In genomic region chr14:103107455-103107854, GRCh38 we compare ENCODE assay signal across 19 cellular contexts. TPM values are rescaled to one million over a fixed set of nuclear protein-coding genes. Genes with fewer than 3 reads are reported as not detected.
DNase-seq lines count a peak whose midpoint lies in the region; ATAC-seq, FAIRE-seq and TF ChIP-seq lines count a peak whose summit lies in the region.
"Had no signal": no experiment of that assay in that cellular context is flagged by ENCODE, and none has a peak within 500 bp of the region (broad histone marks: within the 10 kb centered on the region; RNA-seq: fewer than 3 reads in every experiment).

No MANE protein-coding gene starts in this region.

- peak overlapping the region; percentile 18 for H3K27ac Mint-ChIP-seq in activated B cell treated with CpG ODN at 0.5 μM for 24 hours
- H3K27ac Mint-ChIP-seq in activated CD8-positive, alpha-beta T cell treated with anti-CD3 and anti-CD28 coated beads, Interleukin-2, amount 10 ng/mL, durations not matched to agents 7 days and 5 days, result no peak overlapping the region
- no peak overlapping the region for H3K27ac Mint-ChIP-seq in stimulated activated naive CD8-positive, alpha-beta T cell treated with anti-CD3 and anti-CD28 coated beads, Interleukin-15, amount 100 ng/mL, for 72 hours
- H3K27ac Mint-ChIP-seq: CD8-positive, alpha-beta T cell had no signal

- H3K4me3 ChIP-seq in HepG2 (replicated peaks in 1 of 3; ENCODE audit: insufficient read depth in 1 of 3, low read depth in 2 of 3, low read length in 3 of 3), result no peak overlapping the region
- H3K4me3 ChIP-seq: HAP-1 had no signal

- 0 out of 4 replicates have a peak, but pooled peaks of 1 of the 2 experiments have one; percentile 12 for TF ChIP-seq POLR2A in HepG2 (IDR thresholded peaks at IDR 0.05; ENCODE audit: insufficient read depth in 1 of 2, low read depth in 2 of 2, low read length in 2 of 2)

- TF ChIP-seq EP300 in HepG2 (IDR thresholded peaks at IDR 0.05; ENCODE audit: low read depth in 2 of 2, low read length in 2 of 2), result no peak
- TF ChIP-seq EP300 in HepG2 (CRISPR knock-in tag; IDR thresholded peaks at IDR 0.05; ENCODE audit: borderline replicate concordance), result no peak

- H3K9me3 Mint-ChIP-seq in activated B cell treated with CpG ODN at 0.5 μM for 24 hours, result no peaks in the 10 kb centered on the region
- H3K9me3 Mint-ChIP-seq in activated CD8-positive, alpha-beta T cell treated with anti-CD3 and anti-CD28 coated beads, Interleukin-2, amount 10 ng/mL, durations not matched to agents 7 days and 5 days (ENCODE audit: insufficient read depth), result no peaks in the 10 kb centered on the region
- no peaks in the 10 kb centered on the region for H3K9me3 Mint-ChIP-seq in stimulated activated naive CD8-positive, alpha-beta T cell treated with anti-CD3 and anti-CD28 coated beads, Interleukin-15, amount 100 ng/mL, for 72 hours
- H3K9me3 Mint-ChIP-seq: CD8-positive, alpha-beta T cell; HFFc6 had no signal

- peaks cover 5 to 6% of the 10 kb centered on the region in 2 experiments; a peak in 2 of 5 replicates for H3K36me3 ChIP-seq in HepG2 (replicated peaks in 1 of 2; ENCODE audit: control insufficient read depth in 1 of 2, insufficient read depth in 2 of 2, low read length in 2 of 2)
- H3K36me3 ChIP-seq: HAP-1 had no signal

- no peaks in the 10 kb centered on the region for H3K36me3 Mint-ChIP-seq in activated B cell treated with CpG ODN at 0.5 μM for 24 hours (ENCODE audit: low read depth)
- no peaks in the 10 kb centered on the region for H3K36me3 Mint-ChIP-seq in activated CD8-positive, alpha-beta T cell treated with anti-CD3 and anti-CD28 coated beads, Interleukin-2, amount 10 ng/mL, durations not matched to agents 7 days and 5 days (ENCODE audit: low read depth)
- H3K36me3 Mint-ChIP-seq: CD8-positive, alpha-beta T cell had no signal

- H3K79me2 ChIP-seq in HepG2 (ENCODE audit: insufficient read depth, low read length), result no peaks in the 10 kb centered on the region

- peaks cover 10% of the 10 kb centered on the region for H3K27me3 Mint-ChIP-seq in activated B cell treated with CpG ODN at 0.5 μM for 24 hours
- peaks cover 19% of the 10 kb centered on the region for H3K27me3 Mint-ChIP-seq in activated CD8-positive, alpha-beta T cell treated with anti-CD3 and anti-CD28 coated beads, Interleukin-2, amount 10 ng/mL, durations not matched to agents 7 days and 5 days (ENCODE audit: low read depth)
- H3K27me3 Mint-ChIP-seq in stimulated activated naive CD8-positive, alpha-beta T cell treated with anti-CD3 and anti-CD28 coated beads, Interleukin-15, amount 100 ng/mL, for 72 hours, result peaks cover 71% of the 10 kb centered on the region

- WGBS in HepG2 (ENCODE audit: low lambda C conversion rate), result no CpG with 5 or more reads among the region's 23 CpGs

- H3K27ac ChIP-seq in HepG2 (ENCODE audit: extremely low read length, insufficient read depth, low read length), result no peak overlapping the region
- H3K27ac ChIP-seq: HL-60 had no signal

- H3K9me3 ChIP-seq in HepG2 (ENCODE audit: low read length), result no peaks in the 10 kb centered on the region
- H3K9me3 ChIP-seq: HAP-1 had no signal

- no peak overlapping the region for H3K9ac ChIP-seq in HepG2 (ENCODE audit: insufficient read depth, low read depth, low read length)

- TF ChIP-seq CTCF in activated B cell treated with CpG ODN at 0.5 μM for 24 hours (IDR thresholded peaks at IDR 0.05) (no peak), HepG2 (CRISPR knock-in tag; IDR thresholded peaks at IDR 0.05) (0 out of 2 replicates have a peak, but pooled peaks have one; percentile 10)

- peaks cover 87% of the 10 kb centered on the region for H3K4me1 ChIP-seq in HepG2 (ENCODE audit: insufficient read depth, low read length)
- H3K4me1 ChIP-seq: HAP-1 had no signal

- ATAC-seq in activated B cell treated with CpG ODN at 0.5 μM for 24 hours (ENCODE audit: low read depth) (no peak), HepG2 (no peak)
- ATAC-seq in activated CD8-positive, alpha-beta T cell treated with anti-CD3 and anti-CD28 coated beads, Interleukin-2, amount 10 ng/mL, durations not matched to agents 7 days and 5 days, result no peak
- no peak for ATAC-seq in stimulated activated naive CD8-positive, alpha-beta T cell treated with anti-CD3 and anti-CD28 coated beads, Interleukin-15, amount 100 ng/mL, for 72 hours
- ATAC-seq: CD8-positive, alpha-beta T cell had no signal

- no peak overlapping the region for H2AFZ ChIP-seq in HepG2 (ENCODE audit: low read length)

- in situ Hi-C loops in HepG2 (cut with HindIII; ENCODE audit: extremely low pct_ligation_motif_present, low pct_unique_long_range_greater_than_20kb), result no loop called here

- H3K4me2 ChIP-seq in HepG2 (ENCODE audit: low read depth, low read length), result no peak overlapping the region

- POLR2A ChIA-PET in activated B cell treated with CpG ODN at 0.5 μM for 24 hours (lab: Charles Lee) (no interaction called here), HepG2 (lab: Yijun Ruan, JAX) (no interaction called here)
- POLR2A ChIA-PET in activated CD8-positive, alpha-beta T cell treated with anti-CD3 and anti-CD28 coated beads, Interleukin-2, amount 10 ng/mL, durations not matched to agents 7 days and 5 days (lab: Charles Lee), result no interaction called here

- intact Hi-C loops in activated B cell treated with CpG ODN at 0.5 μM for 24 hours (cut with micrococcal nuclease) (loop anchor here (5.0 kb wide), 2 partner anchors 35 to 280 kb away; partner anchors contain the start of gene MARK3), HepG2 (cut with micrococcal nuclease; ENCODE audit: unreplicated experiment) (no loop called here)

- H4K20me1 ChIP-seq in HepG2 (ENCODE audit: insufficient read depth, low read length), result peaks cover 12% of the 10 kb centered on the region

- no peak for TF ChIP-seq RAD21 in HepG2 (CRISPR knock-in tag; IDR thresholded peaks at IDR 0.05)

- peaks cover 42% of the 10 kb centered on the region for H3K4me1 Mint-ChIP-seq in activated B cell treated with CpG ODN at 0.5 μM for 24 hours
- peaks cover 6% of the 10 kb centered on the region for H3K4me1 Mint-ChIP-seq in activated CD8-positive, alpha-beta T cell treated with anti-CD3 and anti-CD28 coated beads, Interleukin-2, amount 10 ng/mL, durations not matched to agents 7 days and 5 days (ENCODE audit: low read depth)
- H3K4me1 Mint-ChIP-seq in stimulated activated naive CD8-positive, alpha-beta T cell treated with anti-CD3 and anti-CD28 coated beads, Interleukin-15, amount 100 ng/mL, for 72 hours, result peaks cover 44% of the 10 kb centered on the region

- H3K4me3 Mint-ChIP-seq in activated B cell treated with CpG ODN at 0.5 μM for 24 hours, result no peak overlapping the region
- H3K4me3 Mint-ChIP-seq in activated CD8-positive, alpha-beta T cell treated with anti-CD3 and anti-CD28 coated beads, Interleukin-2, amount 10 ng/mL, durations not matched to agents 7 days and 5 days, result no peak overlapping the region
- no peak overlapping the region for H3K4me3 Mint-ChIP-seq in stimulated activated naive CD8-positive, alpha-beta T cell treated with anti-CD3 and anti-CD28 coated beads, Interleukin-15, amount 100 ng/mL, for 72 hours
- H3K4me3 Mint-ChIP-seq: CD14-positive monocyte; CD8-positive, alpha-beta T cell; HFFc6 had no signal

- no peaks in the 10 kb centered on the region for H3K27me3 ChIP-seq in HepG2 (ENCODE audit: control insufficient read depth in 1 of 2, insufficient read depth in 2 of 2, low read length in 2 of 2)

- DNase-seq in activated B cell treated with CpG ODN at 0.5 μM for 24 hours (no peak), HepG2 (ENCODE audit: low spot score) (no peak), NOMO-1 treated with dmso at 0.1 percent for 144 hours (lab: John Stamatoyannopoulos, UW; ENCODE audit: unreplicated experiment) (no peak)
- DNase-seq in activated CD8-positive, alpha-beta T cell treated with anti-CD3 and anti-CD28 coated beads, Interleukin-2, amount 10 ng/mL, durations not matched to agents 7 days and 5 days, result no peak
- DNase-seq in stimulated activated naive CD8-positive, alpha-beta T cell treated with anti-CD3 and anti-CD28 coated beads, Interleukin-15, amount 100 ng/mL, for 72 hours, result no peak
- DNase-seq: CD8-positive, alpha-beta T cell; COR-L47; DND-41; GDM1; GOT3; HFFc6; KBM-7 had no signal

- CTCF ChIA-PET in activated B cell treated with CpG ODN at 0.5 μM for 24 hours (lab: Charles Lee) (interaction anchor here (1.4 to 3.5 kb wide), 3 partner anchors 29 to 413 kb away, joined by 6 to 28 read pairs (median 18); no protein-coding TSS in a partner anchor), HepG2 (lab: Yijun Ruan, JAX; ENCODE audit: low intra/inter-chr PET ratio, low total read pairs) (no interaction called here)
- CTCF ChIA-PET in activated CD8-positive, alpha-beta T cell treated with anti-CD3 and anti-CD28 coated beads, Interleukin-2, amount 10 ng/mL, durations not matched to agents 7 days and 5 days (lab: Charles Lee), result interaction anchor here (3.0 kb wide), 1 partner anchor 185 kb away, joined by 42 read pairs; no protein-coding TSS in a partner anchor

- FAIRE-seq in HepG2 (lab: Jason Lieb, UNC), result no peak
- FAIRE-seq: D721Med, GM19239 had no signal

- BruUV-seq in HepG2 (replicated peaks; lab: Mats Ljungman, UMichigan), result no TSS peak

RNA-seq across cellular contexts. Expression of gene EXOC3L4, which starts 12.9 kb away (rescaled TPM):
- total RNA-seq in activated B cell treated with CpG ODN at 0.5 μM for 24 hours (not detected in 2 replicates), HepG2 (2016; rRNA removed; fragmentation: Illumina TruSeq; extraction: Trizol) (11.3 and 27.0 TPM in 2 replicates)
- total RNA-seq in HepG2 (2016; cell fraction: cytosol; rRNA removed; fragmentation: Illumina TruSeq; extraction: Trizol; ENCODE audit: low read depth), result 6.3 and 6.7 TPM in 2 replicates
- total RNA-seq in HepG2 (2016; cell fraction: insoluble cytoplasmic fraction; rRNA removed; fragmentation: Illumina TruSeq; extraction: Trizol), result 9.0 and 28.6 TPM in 2 replicates
- 11.1 and 11.5 TPM in 2 replicates for total RNA-seq in HepG2 (2016; cell fraction: membrane; rRNA removed; fragmentation: Illumina TruSeq; extraction: Trizol)
- 32.0 and 33.7 TPM in 2 replicates for total RNA-seq in HepG2 (2016; cell fraction: nucleus; rRNA removed; fragmentation: Illumina TruSeq; extraction: Trizol)
- polyA plus RNA-seq in HepG2 (2011; rRNA removed), result 11.8 and 21.2 TPM in 2 replicates
- 10.4 and 15.5 TPM in 2 replicates for polyA plus RNA-seq in HepG2 (2011; cell fraction: cytosol; rRNA removed)
- polyA plus RNA-seq in HepG2 (2011; cell fraction: nucleus; rRNA removed), result 157 and 161 TPM in 2 replicates
- polyA plus RNA-seq in HepG2 (2012), result 12.5 and 20.1 TPM in 2 replicates
- polyA plus RNA-seq in HepG2 (2016; cell fraction: cytosol; fragmentation: Illumina TruSeq; extraction: Trizol; ENCODE audit: low read depth), result 4.1 and 4.2 TPM in 2 replicates
- 7.6 and 10.6 TPM in 2 replicates for polyA plus RNA-seq in HepG2 (2016; cell fraction: insoluble cytoplasmic fraction; fragmentation: Illumina TruSeq; extraction: Trizol; ENCODE audit: low read depth)
- polyA plus RNA-seq in HepG2 (2016; cell fraction: membrane; fragmentation: Illumina TruSeq; extraction: Trizol; ENCODE audit: low read depth), result 6.1 and 7.1 TPM in 2 replicates
- 105 and 107 TPM in 2 replicates for polyA plus RNA-seq in HepG2 (2016; cell fraction: nucleus; fragmentation: Illumina TruSeq; extraction: Trizol; ENCODE audit: insufficient read depth, low read depth)
- polyA minus RNA-seq in HepG2 (2011; rRNA and poly(A)+ RNA removed; ENCODE audit: low replicate concordance), result 0.28 and 10.1 TPM in 2 replicates
- 3.4 and 5.3 TPM in 2 replicates for polyA minus RNA-seq in HepG2 (2011; cell fraction: cytosol; rRNA and poly(A)+ RNA removed)
- 24.7 and 29.2 TPM in 2 replicates for polyA minus RNA-seq in HepG2 (2011; cell fraction: nucleus; rRNA and poly(A)+ RNA removed)
- total RNA-seq in activated CD8-positive, alpha-beta T cell treated with anti-CD3 and anti-CD28 coated beads, Interleukin-2, amount 10 ng/mL, durations not matched to agents 7 days and 5 days, result not detected
- total RNA-seq: A673; CD8-positive, alpha-beta T cell had no signal
- polyA plus RNA-seq: BJ, CD14-positive monocyte had no signal

RNA-seq across cellular contexts. Expression of gene TNFAIP2, which starts 15.8 kb away (rescaled TPM):
- total RNA-seq in activated B cell treated with CpG ODN at 0.5 μM for 24 hours, result 4.1 and 5.2 TPM in 2 replicates
- 0.45 and 0.46 TPM in 2 replicates for total RNA-seq in HepG2 (2016; rRNA removed; fragmentation: Illumina TruSeq; extraction: Trizol)
- total RNA-seq in HepG2 (2016; cell fraction: cytosol; rRNA removed; fragmentation: Illumina TruSeq; extraction: Trizol; ENCODE audit: low read depth), result not detected in 2 replicates
- total RNA-seq in HepG2 (2016; cell fraction: insoluble cytoplasmic fraction; rRNA removed; fragmentation: Illumina TruSeq; extraction: Trizol), result 0.45 and 0.67 TPM in 2 replicates
- total RNA-seq in HepG2 (2016; cell fraction: membrane; rRNA removed; fragmentation: Illumina TruSeq; extraction: Trizol), result 0.31 and 0.40 TPM in 2 replicates
- total RNA-seq in HepG2 (2016; cell fraction: nucleus; rRNA removed; fragmentation: Illumina TruSeq; extraction: Trizol), result 0.34 and 0.94 TPM in 2 replicates
- polyA plus RNA-seq in HepG2 (2011; rRNA removed), result 0.91 and 1.5 TPM in 2 replicates
- polyA plus RNA-seq in HepG2 (2011; cell fraction: cytosol; rRNA removed), result 0.28 and 0.81 TPM in 2 replicates
- polyA plus RNA-seq in HepG2 (2011; cell fraction: nucleus; rRNA removed), result 7.5 and 18.0 TPM in 2 replicates
- 0.36 and 0.61 TPM in 2 replicates for polyA plus RNA-seq in HepG2 (2012)
- polyA plus RNA-seq in HepG2 (2016; cell fraction: cytosol; fragmentation: Illumina TruSeq; extraction: Trizol; ENCODE audit: low read depth), result not detected in 2 replicates
- polyA plus RNA-seq in HepG2 (2016; cell fraction: insoluble cytoplasmic fraction; fragmentation: Illumina TruSeq; extraction: Trizol; ENCODE audit: low read depth), result 0.16 and 0.42 TPM in 2 replicates
- 0.18 and 0.23 TPM in 2 replicates for polyA plus RNA-seq in HepG2 (2016; cell fraction: membrane; fragmentation: Illumina TruSeq; extraction: Trizol; ENCODE audit: low read depth)
- polyA plus RNA-seq in HepG2 (2016; cell fraction: nucleus; fragmentation: Illumina TruSeq; extraction: Trizol; ENCODE audit: insufficient read depth, low read depth), result 0.83 and 1.8 TPM in 2 replicates
- 2.4 and 123 TPM in 2 replicates for polyA minus RNA-seq in HepG2 (2011; rRNA and poly(A)+ RNA removed; ENCODE audit: low replicate concordance)
- 0.79 and 1.2 TPM in 2 replicates for polyA minus RNA-seq in HepG2 (2011; cell fraction: cytosol; rRNA and poly(A)+ RNA removed)
- 1.5 and 2.1 TPM in 2 replicates for polyA minus RNA-seq in HepG2 (2011; cell fraction: nucleus; rRNA and poly(A)+ RNA removed)
- total RNA-seq in activated CD8-positive, alpha-beta T cell treated with anti-CD3 and anti-CD28 coated beads, Interleukin-2, amount 10 ng/mL, durations not matched to agents 7 days and 5 days, result under 1 TPM; 0.23 to 0.71 TPM

RNA-seq across cellular contexts. Expression of gene LBHD2, which starts 23.4 kb away (rescaled TPM):
- total RNA-seq in activated B cell treated with CpG ODN at 0.5 μM for 24 hours (not detected in 2 replicates), HepG2 (2016; rRNA removed; fragmentation: Illumina TruSeq; extraction: Trizol) (0.72 and 1.00 TPM in 2 replicates)
- 2.3 and 2.8 TPM in 2 replicates for total RNA-seq in HepG2 (2016; cell fraction: cytosol; rRNA removed; fragmentation: Illumina TruSeq; extraction: Trizol; ENCODE audit: low read depth)
- 0.37 and 0.39 TPM in 2 replicates for total RNA-seq in HepG2 (2016; cell fraction: insoluble cytoplasmic fraction; rRNA removed; fragmentation: Illumina TruSeq; extraction: Trizol)
- 1.1 and 4.0 TPM in 2 replicates for total RNA-seq in HepG2 (2016; cell fraction: membrane; rRNA removed; fragmentation: Illumina TruSeq; extraction: Trizol)
- total RNA-seq in HepG2 (2016; cell fraction: nucleus; rRNA removed; fragmentation: Illumina TruSeq; extraction: Trizol), result not detected in 2 replicates
- 0.67 and 0.95 TPM in 2 replicates for polyA plus RNA-seq in HepG2 (2011; rRNA removed)
- polyA plus RNA-seq in HepG2 (2011; cell fraction: cytosol; rRNA removed), result 0.85 and 2.1 TPM in 2 replicates
- polyA plus RNA-seq in HepG2 (2011; cell fraction: nucleus; rRNA removed), result 0.64 and 1.0 TPM in 2 replicates
- polyA plus RNA-seq in HepG2 (2012), result 0.40 and 0.72 TPM in 2 replicates
- polyA plus RNA-seq in HepG2 (2016; cell fraction: cytosol; fragmentation: Illumina TruSeq; extraction: Trizol; ENCODE audit: low read depth), result 2.9 and 3.8 TPM in 2 replicates
- polyA plus RNA-seq in HepG2 (2016; cell fraction: insoluble cytoplasmic fraction; fragmentation: Illumina TruSeq; extraction: Trizol; ENCODE audit: low read depth), result 0.36 and 0.88 TPM in 2 replicates
- 0.86 and 1.1 TPM in 2 replicates for polyA plus RNA-seq in HepG2 (2016; cell fraction: membrane; fragmentation: Illumina TruSeq; extraction: Trizol; ENCODE audit: low read depth)
- polyA plus RNA-seq in HepG2 (2016; cell fraction: nucleus; fragmentation: Illumina TruSeq; extraction: Trizol; ENCODE audit: insufficient read depth, low read depth), result 0.73 and 0.75 TPM in 2 replicates
- polyA minus RNA-seq in HepG2 (2011; rRNA and poly(A)+ RNA removed; ENCODE audit: low replicate concordance), result 0.30 TPM in 1 of 2 replicates, not detected in the other
- not detected in 2 replicates for polyA minus RNA-seq in HepG2 (2011; cell fraction: cytosol; rRNA and poly(A)+ RNA removed)
- not detected in 2 replicates for polyA minus RNA-seq in HepG2 (2011; cell fraction: nucleus; rRNA and poly(A)+ RNA removed)
- not detected for total RNA-seq in activated CD8-positive, alpha-beta T cell treated with anti-CD3 and anti-CD28 coated beads, Interleukin-2, amount 10 ng/mL, durations not matched to agents 7 days and 5 days
- total RNA-seq: CD8-positive, alpha-beta T cell; HFFc6 had no signal
- polyA plus RNA-seq: BJ, CD14-positive monocyte had no signal

RNA-seq across cellular contexts. Expression of gene CDC42BPB, which starts 50.1 kb away (rescaled TPM):
- total RNA-seq in activated B cell treated with CpG ODN at 0.5 μM for 24 hours (34.2 and 38.5 TPM in 2 replicates), HepG2 (2016; rRNA removed; fragmentation: Illumina TruSeq; extraction: Trizol) (19.7 and 20.2 TPM in 2 replicates)
- total RNA-seq in HepG2 (2016; cell fraction: cytosol; rRNA removed; fragmentation: Illumina TruSeq; extraction: Trizol; ENCODE audit: low read depth), result 5.5 and 5.6 TPM in 2 replicates
- total RNA-seq in HepG2 (2016; cell fraction: insoluble cytoplasmic fraction; rRNA removed; fragmentation: Illumina TruSeq; extraction: Trizol), result 15.3 and 20.6 TPM in 2 replicates
- 7.4 and 7.9 TPM in 2 replicates for total RNA-seq in HepG2 (2016; cell fraction: membrane; rRNA removed; fragmentation: Illumina TruSeq; extraction: Trizol)
- 21.4 and 24.6 TPM in 2 replicates for total RNA-seq in HepG2 (2016; cell fraction: nucleus; rRNA removed; fragmentation: Illumina TruSeq; extraction: Trizol)
- 32.3 and 33.3 TPM in 2 replicates for polyA plus RNA-seq in HepG2 (2011; rRNA removed)
- polyA plus RNA-seq in HepG2 (2011; cell fraction: cytosol; rRNA removed), result 14.7 and 18.8 TPM in 2 replicates
- 82.2 and 87.0 TPM in 2 replicates for polyA plus RNA-seq in HepG2 (2011; cell fraction: nucleus; rRNA removed)
- polyA plus RNA-seq in HepG2 (2012), result 23.1 and 30.9 TPM in 2 replicates
- polyA plus RNA-seq in HepG2 (2016; cell fraction: cytosol; fragmentation: Illumina TruSeq; extraction: Trizol; ENCODE audit: low read depth), result 0.78 and 1.0 TPM in 2 replicates
- 10.5 and 14.1 TPM in 2 replicates for polyA plus RNA-seq in HepG2 (2016; cell fraction: insoluble cytoplasmic fraction; fragmentation: Illumina TruSeq; extraction: Trizol; ENCODE audit: low read depth)
- polyA plus RNA-seq in HepG2 (2016; cell fraction: membrane; fragmentation: Illumina TruSeq; extraction: Trizol; ENCODE audit: low read depth), result 3.0 and 3.4 TPM in 2 replicates
- 45.7 and 47.5 TPM in 2 replicates for polyA plus RNA-seq in HepG2 (2016; cell fraction: nucleus; fragmentation: Illumina TruSeq; extraction: Trizol; ENCODE audit: insufficient read depth, low read depth)
- 93.6 and 143 TPM in 2 replicates for polyA minus RNA-seq in HepG2 (2011; rRNA and poly(A)+ RNA removed; ENCODE audit: low replicate concordance)
- polyA minus RNA-seq in HepG2 (2011; cell fraction: cytosol; rRNA and poly(A)+ RNA removed), result 23.7 and 25.9 TPM in 2 replicates
- polyA minus RNA-seq in HepG2 (2011; cell fraction: nucleus; rRNA and poly(A)+ RNA removed), result 38.8 and 39.3 TPM in 2 replicates
- under 1 TPM; 0.13 to 0.16 TPM for total RNA-seq in activated CD8-positive, alpha-beta T cell treated with anti-CD3 and anti-CD28 coated beads, Interleukin-2, amount 10 ng/mL, durations not matched to agents 7 days and 5 days
